10 cellular contexts compared by ENCODE assay signal in genomic region chr1:81876901-81877750, GRCh38.
DNase-seq lines count a peak whose midpoint lies in the region; ATAC-seq and TF ChIP-seq lines count a peak whose summit lies in the region.
"Had no signal": no experiment of that assay in that cellular context is flagged by ENCODE, and none has a peak within 500 bp of the region (broad histone marks: within the 10 kb centered on the region; RNA-seq: fewer than 3 reads in every experiment).

No MANE protein-coding gene starts in this region.

- H3K27ac ChIP-seq in thyroid gland, result peak overlapping the region; percentile 83 to 91 (median 85)
- H3K27ac ChIP-seq: psoas muscle had no signal

- no peak overlapping the region for H3K4me3 ChIP-seq in astrocyte of the cerebellum (ENCODE audit: low read depth, low read length)
- no peak overlapping the region for H3K4me3 ChIP-seq in thyroid gland (replicated peaks in 1 of 3)
- no peak overlapping the region for H3K4me3 ChIP-seq in MG63
- H3K4me3 ChIP-seq: psoas muscle had no signal

- DNase-seq in NCI-H1105 treated with DMSO at 0.1 percent for 48 hours (lab: John Stamatoyannopoulos, UW) (peak; percentile 41), NCI-H1105 (lab: John Stamatoyannopoulos, UW) (no peak), astrocyte of the cerebellum (ENCODE audit: low read depth) (peak; percentile 54), iris pigment epithelial cell (ENCODE audit: low read depth) (peak; percentile 67), thyroid gland (peak; percentile 17 to 33), middle frontal gyrus (ENCODE audit: extremely low spot score, low spot score) (no peak), MG63 (no peak)
- DNase-seq: activated CD8-positive, alpha-beta memory T cell treated with anti-CD3 and anti-CD28 coated beads, Interleukin-2, amount 10 ng/mL, durations not matched to agents 7 days and 5 days; psoas muscle had no signal

- TF ChIP-seq POLR2A in thyroid gland (IDR thresholded peaks at IDR 0.05), result no peak

- no peak for ATAC-seq in HG03095 (IDR thresholded peaks at IDR 0.05; ENCODE audit: unreplicated experiment)
- ATAC-seq: activated CD8-positive, alpha-beta memory T cell treated with anti-CD3 and anti-CD28 coated beads, Interleukin-2, amount 10 ng/mL, durations not matched to agents 7 days and 5 days; psoas muscle had no signal

- in situ Hi-C loops in astrocyte of the cerebellum (cut with HindIII; ENCODE audit: low sequenced_read_pairs), result no loop called here

- H3K4me1 ChIP-seq in thyroid gland, result peaks cover 80 to 83% of the 10 kb centered on the region in 2 donors
- H3K4me1 ChIP-seq: psoas muscle had no signal

- WGBS in thyroid gland, 2 donors, result 22 to 29% methylated on average over 2 of the region's 2 CpGs

- TF ChIP-seq CTCF in astrocyte of the cerebellum (IDR thresholded peaks at IDR 0.05; ENCODE audit: low read depth, low read length, missing control alignments), result no peak
- no peak for TF ChIP-seq CTCF in thyroid gland (IDR thresholded peaks at IDR 0.05)

- H3K9me3 ChIP-seq in thyroid gland (no peaks in the 10 kb centered on the region), MG63 (no peaks in the 10 kb centered on the region)
- H3K9me3 ChIP-seq: psoas muscle had no signal

- H3K36me3 ChIP-seq in thyroid gland (no peaks in the 10 kb centered on the region), MG63 (no peaks in the 10 kb centered on the region)

- intact Hi-C loops in thyroid gland (cut with DNase I), result no loop called here

- H3K27me3 ChIP-seq in thyroid gland (no peaks in the 10 kb centered on the region), MG63 (no peaks in the 10 kb centered on the region)

Comparison
In these comparisons a context has a peak if more than half of its experiments do, and no peak if none do; other contexts are left out.
1. DNase-seq: peak in NCI-H1105 treated with DMSO at 0.1 percent for 48 hours (single experiment), astrocyte of the cerebellum (single experiment), iris pigment epithelial cell (single experiment) and thyroid gland (2 of 2); none in NCI-H1105 (single experiment), middle frontal gyrus (single experiment) and MG63 (single experiment).